Comparison of ENCODE assay signal across 2 cellular contexts in genomic region chr11:8768625-8769333, GRCh38.
TF ChIP-seq lines count a peak whose summit lies in the region.

No MANE protein-coding gene starts in this region.

TF ChIP-seq in Ishikawa, 13 proteins besides CTCF, POLR2A, EP300 and RAD21 (continued from another document):
- TF ChIP-seq REST (IDR thresholded peaks at IDR 0.05; ENCODE audit: low read depth) (no peak), TEAD4 (IDR thresholded peaks at IDR 0.05) (no peak), YY1 (IDR thresholded peaks at IDR 0.05; ENCODE audit: low read depth) (no peak), FOXM1 (IDR thresholded peaks at IDR 0.05; ENCODE audit: borderline replicate concordance, low read depth) (no peak)

TF ChIP-seq in K562, 482 proteins besides CTCF, POLR2A, EP300 and RAD21 (continued from another document and continues in another):
- TF ChIP-seq ZNF318 (IDR thresholded peaks at IDR 0.05; ENCODE audit: borderline replicate concordance in 1 of 2, low read depth in 1 of 2), result no peak
- no peak for TF ChIP-seq NBN (IDR thresholded peaks at IDR 0.05; ENCODE audit: low read depth)
- no peak for TF ChIP-seq TAF7 (tag; IDR thresholded peaks at IDR 0.05)
- TF ChIP-seq RFX1 (IDR thresholded peaks at IDR 0.05), result peak; percentile 46; the same call in 1 of the 2 replicates
- no peak for TF ChIP-seq ESRRA (IDR thresholded peaks at IDR 0.05; ENCODE audit: borderline replicate concordance, low read depth)
- TF ChIP-seq ZBTB8A (IDR thresholded peaks at IDR 0.05; ENCODE audit: partially characterized antibody), result no peak
- TF ChIP-seq ZC3H4 (CRISPR knock-in tag; IDR thresholded peaks at IDR 0.05; ENCODE audit: borderline replicate concordance), result no peak
- no peak for TF ChIP-seq ZNF639 (CRISPR knock-in tag; conservative IDR thresholded peaks at IDR 0.05 in 1 of 2, IDR thresholded peaks at IDR 0.05 in 1 of 2)
- TF ChIP-seq GTF3C2 (IDR thresholded peaks at IDR 0.05; ENCODE audit: borderline replicate concordance, extremely low read depth, insufficient read length), result no peak
- no peak for TF ChIP-seq NCOR1 (IDR thresholded peaks at IDR 0.05)
- TF ChIP-seq ZNF830 (CRISPR knock-in tag; IDR thresholded peaks at IDR 0.05), result no peak
- TF ChIP-seq TCF7 (IDR thresholded peaks at IDR 0.05; ENCODE audit: borderline replicate concordance), result no peak
- TF ChIP-seq FOSL1 (tag; conservative IDR thresholded peaks at IDR 0.05), result peak; percentile 53; the same call in 1 of the 2 replicates
- no peak for TF ChIP-seq GTF2F1 (IDR thresholded peaks at IDR 0.05; ENCODE audit: low read depth, low read length)
- TF ChIP-seq ARID3B (CRISPR knock-in tag; IDR thresholded peaks at IDR 0.05; ENCODE audit: borderline replicate concordance), result no peak
- TF ChIP-seq HINFP (tag; conservative IDR thresholded peaks at IDR 0.05; ENCODE audit: low read depth), result no peak
- TF ChIP-seq ILF3 (IDR thresholded peaks at IDR 0.05; ENCODE audit: borderline replicate concordance), result no peak
- peak; percentile 25; the same call in 1 of the 2 replicates for TF ChIP-seq SMARCE1 (IDR thresholded peaks at IDR 0.05)
- TF ChIP-seq ZBTB2 (IDR thresholded peaks at IDR 0.05), result no peak
- peak; percentile 81 for TF ChIP-seq C11orf30 (IDR thresholded peaks at IDR 0.05; ENCODE audit: low read depth)
- no peak for TF ChIP-seq ZNF134 (CRISPR knock-in tag; conservative IDR thresholded peaks at IDR 0.05)
- no peak for TF ChIP-seq PCBP1 (IDR thresholded peaks at IDR 0.05; ENCODE audit: low read depth, low read length, poor library complexity, severe bottlenecking)
- peak; percentile 39 for TF ChIP-seq TCF3 (CRISPR knock-in tag; IDR thresholded peaks at IDR 0.05)
- no peak for TF ChIP-seq RBM25 (IDR thresholded peaks at IDR 0.05; ENCODE audit: low read depth, low read length, severe bottlenecking)
- no peak for TF ChIP-seq STAT6 (CRISPR knock-in tag; IDR thresholded peaks at IDR 0.05)
- no peak for TF ChIP-seq AFF1 (IDR thresholded peaks at IDR 0.05; ENCODE audit: low read depth in 1 of 2, partially characterized antibody in 2 of 2)
- no peak for TF ChIP-seq HNRNPLL (IDR thresholded peaks at IDR 0.05; ENCODE audit: low read depth, low read length, poor library complexity, severe bottlenecking)
- TF ChIP-seq ZNF436 (CRISPR knock-in tag; IDR thresholded peaks at IDR 0.05), result no peak
- peak; percentile 89 for TF ChIP-seq ZNF316 (IDR thresholded peaks at IDR 0.05)
- TF ChIP-seq SRSF3 (IDR thresholded peaks at IDR 0.05; ENCODE audit: insufficient read depth, low read length), result no peak
- TF ChIP-seq PHF20 (IDR thresholded peaks at IDR 0.05; ENCODE audit: partially characterized antibody), result no peak
- TF ChIP-seq ZBED1 (IDR thresholded peaks at IDR 0.05), result no peak
